Comparison of ENCODE assay signal across 24 cellular contexts in the genomic region with DNA sequence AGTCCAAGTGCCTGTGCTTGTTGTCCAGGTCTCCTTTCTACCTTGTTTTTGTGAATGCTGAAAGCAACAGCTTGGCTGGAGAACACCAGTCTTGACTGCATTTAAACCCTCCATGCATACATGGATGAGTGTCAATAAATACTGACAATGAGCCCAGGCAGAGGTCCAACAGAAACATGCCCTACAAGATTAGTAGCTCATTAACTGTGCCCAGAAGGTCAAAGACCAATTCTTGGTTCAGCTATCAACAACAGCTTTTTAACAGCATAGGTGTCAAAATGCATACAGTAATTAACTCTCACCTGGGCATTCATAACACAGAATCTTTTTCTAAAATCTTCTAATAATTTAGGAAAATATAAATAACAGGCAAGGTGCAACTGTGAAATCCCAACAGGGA.
A peak's percentile ranks its signal among the peaks of the same experiment; 100 is the strongest.
DNase-seq lines count a peak whose midpoint lies in the region; ATAC-seq, FAIRE-seq and TF ChIP-seq lines count a peak whose summit lies in the region.
"Had no signal": no experiment of that assay in that cellular context is flagged by ENCODE, and none has a peak within 500 bp of the region (broad histone marks: within the 10 kb centered on the region; RNA-seq: fewer than 3 reads in every experiment).

No MANE protein-coding gene starts in this region.

- H3K9me3 ChIP-seq in left ventricle myocardium inferior (replicated peaks) = no peaks in the 10 kb centered on the region
- H3K9me3 ChIP-seq in small intestine (ENCODE audit: control insufficient read depth, low read depth) = no peaks in the 10 kb centered on the region
- H3K9me3 ChIP-seq in sigmoid colon = no peaks in the 10 kb centered on the region
- H3K9me3 ChIP-seq in upper lobe of left lung = no peaks in the 10 kb centered on the region
- H3K9me3 ChIP-seq: thyroid gland had no signal

- H3K36me3 ChIP-seq in left ventricle myocardium inferior (peaks cover 73% of the 10 kb centered on the region), small intestine (ENCODE audit: control insufficient read depth in 2 of 2, insufficient read depth in 2 of 2, low read length in 2 of 2) (peaks cover 9 to 14% of the 10 kb centered on the region in 2 donors), sigmoid colon (peaks cover 9 to 82% (median 17%) of the 10 kb centered on the region in 4 donors), upper lobe of left lung (peaks cover 5 to 85% (median 33%) of the 10 kb centered on the region in 4 donors)

- intact Hi-C loops in Right ventricle myocardium superior (cut with DNase I) = no loop called here
- intact Hi-C loops in left cardiac atrium (cut with DNase I) = no loop called here
- intact Hi-C loops in left ventricle myocardium inferior (cut with micrococcal nuclease) = no loop called here
- intact Hi-C loops in sigmoid colon (cut with DNase I) = no loop called here

- TF ChIP-seq POLR2A in sigmoid colon (IDR thresholded peaks at IDR 0.05) = no peak
- no peak for TF ChIP-seq POLR2A in upper lobe of left lung (IDR thresholded peaks at IDR 0.05)

- no peak overlapping the region for H3K4me3 ChIP-seq in left ventricle myocardium inferior
- H3K4me3 ChIP-seq in small intestine (ENCODE audit: low read depth in 1 of 2, low read length in 2 of 2) = no peak overlapping the region
- no peak overlapping the region for H3K4me3 ChIP-seq in sigmoid colon
- H3K4me3 ChIP-seq in upper lobe of left lung = no peak overlapping the region
- H3K4me3 ChIP-seq: thyroid gland had no signal

- DNase-seq in Right ventricle myocardium superior = no peak
- DNase-seq in left cardiac atrium = no peak
- peak; percentile 32 for DNase-seq in NCI-H146 treated with DMSO at 0.1 percent for 48 hours (lab: John Stamatoyannopoulos, UW; ENCODE audit: unreplicated experiment)
- DNase-seq in left ventricle myocardium inferior = no peak
- peak; percentile 92 for DNase-seq in small intestine
- no peak for DNase-seq in sigmoid colon
- DNase-seq in upper lobe of left lung = no peak
- DNase-seq: ACHN; activated CD4-positive, alpha-beta T cell treated with anti-CD3 and anti-CD28 coated beads, Interleukin-2, amount 50 U/mL, for 4 hours; activated effector memory CD4-positive, alpha-beta T cell treated with anti-CD3 and anti-CD28 coated beads, Interleukin-2, amount 50 U/mL, for 16 hours; dermis blood vessel endothelial cell; DND-41; HCEC 1CT; natural killer cell; NCI-H1694; stimulated activated CD4-positive, alpha-beta T cell treated with anti-CD3 and anti-CD28 coated beads, Interleukin-2, amount 100 ng/mL, for 24 hours; stimulated activated naive CD4-positive, alpha-beta T cell treated with Interleukin-2 at 50 U/mL for 16 hours; thyroid gland had no signal

- H3K27me3 ChIP-seq in left ventricle myocardium inferior (ENCODE audit: low read depth) (no peaks in the 10 kb centered on the region), small intestine (ENCODE audit: control insufficient read depth in 2 of 2, insufficient read depth in 2 of 2, low read length in 2 of 2) (no peaks in the 10 kb centered on the region), sigmoid colon (no peaks in the 10 kb centered on the region), upper lobe of left lung (no peaks in the 10 kb centered on the region)
- H3K27me3 ChIP-seq: thyroid gland had no signal

- TF ChIP-seq EP300 in sigmoid colon (IDR thresholded peaks at IDR 0.05) (no peak), upper lobe of left lung (IDR thresholded peaks at IDR 0.05) (no peak)

- ATAC-seq in Right ventricle myocardium superior (ENCODE audit: poor library complexity) (peak; percentile 85), left cardiac atrium (no peak), HG02852 (IDR thresholded peaks at IDR 0.05; ENCODE audit: unreplicated experiment) (no peak), upper lobe of left lung (ENCODE audit: low FRiP score in 2 of 2) (no peak)
- ATAC-seq: natural killer cell, SK-N-SH treated with all-trans-retinoic acid at 6 μM for 48 hours, WTC11 had no signal

- no peak for FAIRE-seq in small intestine (lab: Jason Lieb, UNC)
- FAIRE-seq: bronchial epithelial cell, endothelial cell of umbilical vein had no signal

- TF ChIP-seq CTCF in left ventricle myocardium inferior (IDR thresholded peaks at IDR 0.05; ENCODE audit: borderline replicate concordance) (no peak), sigmoid colon (IDR thresholded peaks at IDR 0.05) (no peak), upper lobe of left lung (IDR thresholded peaks at IDR 0.05) (no peak)

- H3K4me1 ChIP-seq in left ventricle myocardium inferior = peaks cover 41% of the 10 kb centered on the region
- H3K4me1 ChIP-seq in small intestine (ENCODE audit: control insufficient read depth in 2 of 2, insufficient read depth in 1 of 2, low read depth in 1 of 2, low read length in 1 of 2) = peaks cover 0 to 2% of the 10 kb centered on the region in 2 donors
- H3K4me1 ChIP-seq in sigmoid colon = peaks cover 0 to 13% (median 1%) of the 10 kb centered on the region in 4 donors
- peaks cover 6 to 7% (median 6%) of the 10 kb centered on the region in 4 donors for H3K4me1 ChIP-seq in upper lobe of left lung

- H3K27ac ChIP-seq in left ventricle myocardium inferior (replicated peaks) (peak overlapping the region; percentile 63), small intestine (ENCODE audit: low read depth in 1 of 2, low read length in 1 of 2) (no peak overlapping the region), sigmoid colon (no peak overlapping the region), upper lobe of left lung (no peak overlapping the region)
- H3K27ac ChIP-seq: C4-2B had no signal

Comparison
In these comparisons a context has a peak if more than half of its experiments do, and no peak if none do; other contexts are left out.
1. DNase-seq: peak in NCI-H146 treated with DMSO at 0.1 percent for 48 hours (single experiment) and small intestine (single experiment); none in Right ventricle myocardium superior (single experiment), left cardiac atrium (single experiment), left ventricle myocardium inferior (single experiment), sigmoid colon (single experiment) and upper lobe of left lung (0 of 2).